Comparison of ENCODE assay signal across 2 cellular contexts in genomic region chr11:76671236-76671590, GRCh38.
TF ChIP-seq lines count a peak whose summit lies in the region.

No MANE protein-coding gene starts in this region.

TF ChIP-seq in IMR-90, 13 proteins besides CTCF, POLR2A, EP300 and RAD21:
- TF ChIP-seq MAZ (IDR thresholded peaks at IDR 0.05; ENCODE audit: borderline replicate concordance, low read depth, low read length), result no peak
- no peak for TF ChIP-seq SMC3 (IDR thresholded peaks at IDR 0.05; ENCODE audit: low read depth, low read length)
TF ChIP-seq in IMR-90: peak in this region for 0.

TF ChIP-seq in H1, 55 proteins besides CTCF, POLR2A, EP300 and RAD21:
- no peak for TF ChIP-seq CHD7 (IDR thresholded peaks at IDR 0.05; ENCODE audit: insufficient replicate concordance, low read length)
- TF ChIP-seq SAP30 (IDR thresholded peaks at IDR 0.05; ENCODE audit: insufficient read depth, insufficient replicate concordance, low read length), result no peak
- TF ChIP-seq NRF1 (IDR thresholded peaks at IDR 0.05; ENCODE audit: low read depth, low read length), result no peak
- no peak for TF ChIP-seq CEBPB (IDR thresholded peaks at IDR 0.05; ENCODE audit: low read depth, low read length)
- TF ChIP-seq RXRA (IDR thresholded peaks at IDR 0.05; ENCODE audit: insufficient read depth, low read depth, low read length), result no peak
- TF ChIP-seq USF2 (IDR thresholded peaks at IDR 0.05; ENCODE audit: low read length), result no peak
- no peak for TF ChIP-seq E2F6 (IDR thresholded peaks at IDR 0.05)
TF ChIP-seq in H1: peak in this region for 0.
